In the genomic region with DNA sequence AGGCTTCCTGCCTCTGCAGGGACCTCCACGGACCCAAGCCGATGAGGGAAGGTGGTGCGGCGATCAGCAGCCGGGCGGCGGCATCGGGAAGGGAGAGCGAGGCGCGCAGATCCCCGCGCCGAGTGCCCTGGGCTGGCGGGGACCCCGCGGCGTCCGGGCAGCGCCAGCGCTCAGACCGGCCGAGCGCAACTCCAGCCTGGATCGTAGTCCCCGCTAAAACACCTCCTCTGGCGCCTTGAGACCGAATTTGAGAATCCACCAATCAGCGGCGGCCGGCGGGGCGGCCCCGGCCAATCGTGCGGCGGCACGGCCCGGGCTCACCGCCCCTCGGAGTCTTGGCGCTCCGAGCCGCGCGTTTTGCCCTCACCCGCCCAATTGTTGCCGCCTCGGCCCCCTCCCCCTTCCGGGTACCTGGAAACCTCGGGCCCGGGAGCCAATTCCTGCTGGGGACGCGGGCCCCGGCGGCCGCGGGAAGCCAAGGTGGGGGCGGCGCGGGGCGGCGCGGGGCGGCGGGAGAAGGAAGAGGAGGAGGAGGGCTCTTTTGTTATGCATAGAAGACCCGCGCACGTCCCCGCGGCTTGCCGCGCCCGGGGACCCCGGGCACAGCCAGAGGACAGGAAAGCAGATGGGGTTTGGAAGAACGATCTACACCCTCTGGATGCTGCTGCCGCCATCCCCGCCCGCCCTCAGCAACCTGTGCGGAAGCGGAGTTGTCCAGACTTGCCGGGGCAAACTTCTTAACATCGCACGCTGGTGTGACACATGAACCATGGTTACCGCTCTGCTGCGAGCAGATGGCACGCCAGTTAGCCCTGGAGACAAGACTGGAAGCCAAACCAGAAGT, we compare ENCODE assay signal across 1 cellular context.
TF ChIP-seq lines count a peak whose summit lies in the region.

A gene with protein sequence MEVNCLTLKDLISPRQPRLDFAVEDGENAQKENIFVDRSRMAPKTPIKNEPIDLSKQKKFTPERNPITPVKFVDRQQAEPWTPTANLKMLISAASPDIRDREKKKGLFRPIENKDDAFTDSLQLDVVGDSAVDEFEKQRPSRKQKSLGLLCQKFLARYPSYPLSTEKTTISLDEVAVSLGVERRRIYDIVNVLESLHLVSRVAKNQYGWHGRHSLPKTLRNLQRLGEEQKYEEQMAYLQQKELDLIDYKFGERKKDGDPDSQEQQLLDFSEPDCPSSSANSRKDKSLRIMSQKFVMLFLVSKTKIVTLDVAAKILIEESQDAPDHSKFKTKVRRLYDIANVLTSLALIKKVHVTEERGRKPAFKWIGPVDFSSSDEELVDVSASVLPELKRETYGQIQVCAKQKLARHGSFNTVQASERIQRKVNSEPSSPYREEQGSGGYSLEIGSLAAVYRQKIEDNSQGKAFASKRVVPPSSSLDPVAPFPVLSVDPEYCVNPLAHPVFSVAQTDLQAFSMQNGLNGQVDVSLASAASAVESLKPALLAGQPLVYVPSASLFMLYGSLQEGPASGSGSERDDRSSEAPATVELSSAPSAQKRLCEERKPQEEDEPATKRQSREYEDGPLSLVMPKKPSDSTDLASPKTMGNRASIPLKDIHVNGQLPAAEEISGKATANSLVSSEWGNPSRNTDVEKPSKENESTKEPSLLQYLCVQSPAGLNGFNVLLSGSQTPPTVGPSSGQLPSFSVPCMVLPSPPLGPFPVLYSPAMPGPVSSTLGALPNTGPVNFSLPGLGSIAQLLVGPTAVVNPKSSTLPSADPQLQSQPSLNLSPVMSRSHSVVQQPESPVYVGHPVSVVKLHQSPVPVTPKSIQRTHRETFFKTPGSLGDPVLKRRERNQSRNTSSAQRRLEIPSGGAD (minus strand): TSS at position 209 of the 844 bp plus-strand sequence. CDS start 934 bp downstream, outside the sequence.

TF ChIP-seq in HepG2, 621 proteins besides CTCF, POLR2A, EP300 and RAD21 (continued from another document and continues in another):
- TF ChIP-seq, protein P1, sequence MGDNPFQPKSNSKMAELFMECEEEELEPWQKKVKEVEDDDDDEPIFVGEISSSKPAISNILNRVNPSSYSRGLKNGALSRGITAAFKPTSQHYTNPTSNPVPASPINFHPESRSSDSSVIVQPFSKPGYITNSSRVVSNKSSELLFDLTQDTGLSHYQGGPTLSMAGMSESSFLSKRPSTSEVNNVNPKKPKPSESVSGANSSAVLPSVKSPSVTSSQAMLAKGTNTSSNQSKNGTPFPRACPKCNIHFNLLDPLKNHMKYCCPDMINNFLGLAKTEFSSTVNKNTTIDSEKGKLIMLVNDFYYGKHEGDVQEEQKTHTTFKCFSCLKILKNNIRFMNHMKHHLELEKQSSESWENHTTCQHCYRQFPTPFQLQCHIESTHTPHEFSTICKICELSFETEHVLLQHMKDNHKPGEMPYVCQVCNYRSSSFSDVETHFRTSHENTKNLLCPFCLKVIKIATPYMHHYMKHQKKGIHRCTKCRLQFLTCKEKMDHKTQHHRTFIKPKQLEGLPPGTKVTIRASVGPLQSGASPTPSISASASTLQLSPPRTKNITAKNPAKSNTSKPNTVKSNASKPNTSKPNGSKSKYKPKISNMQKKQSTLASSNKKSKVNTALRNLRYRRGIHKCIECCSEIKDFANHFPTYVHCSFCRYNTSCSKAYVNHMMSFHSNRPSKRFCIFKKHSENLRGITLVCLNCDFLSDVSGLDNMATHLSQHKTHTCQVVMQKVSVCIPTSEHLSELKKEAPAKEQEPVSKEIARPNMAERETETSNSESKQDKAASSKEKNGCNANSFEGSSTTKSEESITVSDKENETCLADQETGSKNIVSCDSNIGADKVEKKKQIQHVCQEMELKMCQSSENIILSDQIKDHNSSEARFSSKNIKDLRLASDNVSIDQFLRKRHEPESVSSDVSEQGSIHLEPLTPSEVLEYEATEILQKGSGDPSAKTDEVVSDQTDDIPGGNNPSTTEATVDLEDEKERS (CRISPR knock-in tag; IDR thresholded peaks at IDR 0.05) = no peak
- TF ChIP-seq, protein P2, sequence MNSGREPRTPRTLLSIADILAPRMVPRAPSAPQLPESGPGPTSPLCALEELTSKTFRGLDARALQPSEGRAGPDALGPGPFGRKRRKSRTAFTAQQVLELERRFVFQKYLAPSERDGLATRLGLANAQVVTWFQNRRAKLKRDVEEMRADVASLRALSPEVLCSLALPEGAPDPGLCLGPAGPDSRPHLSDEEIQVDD (CRISPR knock-in tag; IDR thresholded peaks at IDR 0.05; ENCODE audit: borderline replicate concordance) = no peak
- TF ChIP-seq ZNF616 (CRISPR knock-in tag; IDR thresholded peaks at IDR 0.05; ENCODE audit: low read depth) = peak; percentile 10; the same call in 1 of the 2 replicates
- TF ChIP-seq KMT2A (CRISPR knock-in tag; IDR thresholded peaks at IDR 0.05) = peak; percentile 74; the same call in 1 of the 2 replicates
- TF ChIP-seq DR1 (CRISPR knock-in tag; IDR thresholded peaks at IDR 0.05) = no peak
- TF ChIP-seq TSC22D2 (CRISPR knock-in tag; IDR thresholded peaks at IDR 0.05; ENCODE audit: borderline replicate concordance) = no peak
- no peak for TF ChIP-seq ZFP1 (CRISPR knock-in tag; IDR thresholded peaks at IDR 0.05)
- TF ChIP-seq ZNF121 (CRISPR knock-in tag; IDR thresholded peaks at IDR 0.05) = no peak
- TF ChIP-seq, protein P3, sequence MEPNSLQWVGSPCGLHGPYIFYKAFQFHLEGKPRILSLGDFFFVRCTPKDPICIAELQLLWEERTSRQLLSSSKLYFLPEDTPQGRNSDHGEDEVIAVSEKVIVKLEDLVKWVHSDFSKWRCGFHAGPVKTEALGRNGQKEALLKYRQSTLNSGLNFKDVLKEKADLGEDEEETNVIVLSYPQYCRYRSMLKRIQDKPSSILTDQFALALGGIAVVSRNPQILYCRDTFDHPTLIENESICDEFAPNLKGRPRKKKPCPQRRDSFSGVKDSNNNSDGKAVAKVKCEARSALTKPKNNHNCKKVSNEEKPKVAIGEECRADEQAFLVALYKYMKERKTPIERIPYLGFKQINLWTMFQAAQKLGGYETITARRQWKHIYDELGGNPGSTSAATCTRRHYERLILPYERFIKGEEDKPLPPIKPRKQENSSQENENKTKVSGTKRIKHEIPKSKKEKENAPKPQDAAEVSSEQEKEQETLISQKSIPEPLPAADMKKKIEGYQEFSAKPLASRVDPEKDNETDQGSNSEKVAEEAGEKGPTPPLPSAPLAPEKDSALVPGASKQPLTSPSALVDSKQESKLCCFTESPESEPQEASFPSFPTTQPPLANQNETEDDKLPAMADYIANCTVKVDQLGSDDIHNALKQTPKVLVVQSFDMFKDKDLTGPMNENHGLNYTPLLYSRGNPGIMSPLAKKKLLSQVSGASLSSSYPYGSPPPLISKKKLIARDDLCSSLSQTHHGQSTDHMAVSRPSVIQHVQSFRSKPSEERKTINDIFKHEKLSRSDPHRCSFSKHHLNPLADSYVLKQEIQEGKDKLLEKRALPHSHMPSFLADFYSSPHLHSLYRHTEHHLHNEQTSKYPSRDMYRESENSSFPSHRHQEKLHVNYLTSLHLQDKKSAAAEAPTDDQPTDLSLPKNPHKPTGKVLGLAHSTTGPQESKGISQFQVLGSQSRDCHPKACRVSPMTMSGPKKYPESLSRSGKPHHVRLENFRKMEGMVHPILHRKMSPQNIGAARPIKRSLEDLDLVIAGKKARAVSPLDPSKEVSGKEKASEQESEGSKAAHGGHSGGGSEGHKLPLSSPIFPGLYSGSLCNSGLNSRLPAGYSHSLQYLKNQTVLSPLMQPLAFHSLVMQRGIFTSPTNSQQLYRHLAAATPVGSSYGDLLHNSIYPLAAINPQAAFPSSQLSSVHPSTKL (CRISPR knock-in tag; IDR thresholded peaks at IDR 0.05) = peak; percentile 5; the same call in 1 of the 2 replicates
- no peak for TF ChIP-seq NR1H2 (CRISPR knock-in tag; IDR thresholded peaks at IDR 0.05; ENCODE audit: borderline replicate concordance, low read depth)
- no peak; the same call in 1 of the 2 replicates for TF ChIP-seq KAT7 (CRISPR knock-in tag; IDR thresholded peaks at IDR 0.05; ENCODE audit: borderline replicate concordance)
- TF ChIP-seq GATAD2A (CRISPR knock-in tag; IDR thresholded peaks at IDR 0.05) = no peak
- TF ChIP-seq TMF1 (CRISPR knock-in tag; IDR thresholded peaks at IDR 0.05; ENCODE audit: low read depth) = peak; percentile 45; the same call in 1 of the 2 replicates
- TF ChIP-seq, protein P4, sequence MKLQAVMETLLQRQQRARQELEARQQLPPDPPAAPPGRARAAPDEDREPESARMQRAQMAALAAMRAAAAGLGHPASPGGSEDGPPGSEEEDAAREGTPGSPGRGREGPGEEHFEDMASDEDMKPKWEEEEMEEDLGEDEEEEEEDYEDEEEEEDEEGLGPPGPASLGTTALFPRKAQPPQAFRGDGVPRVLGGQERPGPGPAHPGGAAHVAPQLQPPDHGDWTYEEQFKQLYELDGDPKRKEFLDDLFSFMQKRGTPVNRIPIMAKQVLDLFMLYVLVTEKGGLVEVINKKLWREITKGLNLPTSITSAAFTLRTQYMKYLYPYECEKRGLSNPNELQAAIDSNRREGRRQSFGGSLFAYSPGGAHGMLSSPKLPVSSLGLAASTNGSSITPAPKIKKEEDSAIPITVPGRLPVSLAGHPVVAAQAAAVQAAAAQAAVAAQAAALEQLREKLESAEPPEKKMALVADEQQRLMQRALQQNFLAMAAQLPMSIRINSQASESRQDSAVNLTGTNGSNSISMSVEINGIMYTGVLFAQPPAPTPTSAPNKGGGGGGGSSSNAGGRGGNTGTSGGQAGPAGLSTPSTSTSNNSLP (IDR thresholded peaks at IDR 0.05; ENCODE audit: low read depth, low read length) = no peak
- TF ChIP-seq RXRB (CRISPR knock-in tag; IDR thresholded peaks at IDR 0.05; ENCODE audit: borderline replicate concordance) = no peak
- TF ChIP-seq, protein P5, sequence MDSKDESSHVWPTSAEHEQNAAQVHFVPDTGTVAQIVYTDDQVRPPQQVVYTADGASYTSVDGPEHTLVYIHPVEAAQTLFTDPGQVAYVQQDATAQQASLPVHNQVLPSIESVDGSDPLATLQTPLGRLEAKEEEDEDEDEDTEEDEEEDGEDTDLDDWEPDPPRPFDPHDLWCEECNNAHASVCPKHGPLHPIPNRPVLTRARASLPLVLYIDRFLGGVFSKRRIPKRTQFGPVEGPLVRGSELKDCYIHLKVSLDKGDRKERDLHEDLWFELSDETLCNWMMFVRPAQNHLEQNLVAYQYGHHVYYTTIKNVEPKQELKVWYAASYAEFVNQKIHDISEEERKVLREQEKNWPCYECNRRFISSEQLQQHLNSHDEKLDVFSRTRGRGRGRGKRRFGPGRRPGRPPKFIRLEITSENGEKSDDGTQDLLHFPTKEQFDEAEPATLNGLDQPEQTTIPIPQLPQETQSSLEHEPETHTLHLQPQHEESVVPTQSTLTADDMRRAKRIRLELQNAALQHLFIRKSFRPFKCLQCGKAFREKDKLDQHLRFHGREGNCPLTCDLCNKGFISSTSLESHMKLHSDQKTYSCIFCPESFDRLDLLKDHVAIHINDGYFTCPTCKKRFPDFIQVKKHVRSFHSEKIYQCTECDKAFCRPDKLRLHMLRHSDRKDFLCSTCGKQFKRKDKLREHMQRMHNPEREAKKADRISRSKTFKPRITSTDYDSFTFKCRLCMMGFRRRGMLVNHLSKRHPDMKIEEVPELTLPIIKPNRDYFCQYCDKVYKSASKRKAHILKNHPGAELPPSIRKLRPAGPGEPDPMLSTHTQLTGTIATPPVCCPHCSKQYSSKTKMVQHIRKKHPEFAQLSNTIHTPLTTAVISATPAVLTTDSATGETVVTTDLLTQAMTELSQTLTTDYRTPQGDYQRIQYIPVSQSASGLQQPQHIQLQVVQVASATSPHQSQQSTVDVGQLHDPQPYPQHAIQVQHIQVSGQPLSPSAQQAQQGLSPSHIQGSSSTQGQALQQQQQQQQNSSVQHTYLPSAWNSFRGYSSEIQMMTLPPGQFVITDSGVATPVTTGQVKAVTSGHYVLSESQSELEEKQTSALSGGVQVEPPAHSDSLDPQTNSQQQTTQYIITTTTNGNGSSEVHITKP (CRISPR knock-in tag; IDR thresholded peaks at IDR 0.05; ENCODE audit: low read depth) = no peak
- no peak for TF ChIP-seq CREM (IDR thresholded peaks at IDR 0.05)
- no peak for TF ChIP-seq CREM (CRISPR knock-in tag; IDR thresholded peaks at IDR 0.05)
- no peak for TF ChIP-seq ARNTL (CRISPR knock-in tag; IDR thresholded peaks at IDR 0.05)
- TF ChIP-seq, protein P6, sequence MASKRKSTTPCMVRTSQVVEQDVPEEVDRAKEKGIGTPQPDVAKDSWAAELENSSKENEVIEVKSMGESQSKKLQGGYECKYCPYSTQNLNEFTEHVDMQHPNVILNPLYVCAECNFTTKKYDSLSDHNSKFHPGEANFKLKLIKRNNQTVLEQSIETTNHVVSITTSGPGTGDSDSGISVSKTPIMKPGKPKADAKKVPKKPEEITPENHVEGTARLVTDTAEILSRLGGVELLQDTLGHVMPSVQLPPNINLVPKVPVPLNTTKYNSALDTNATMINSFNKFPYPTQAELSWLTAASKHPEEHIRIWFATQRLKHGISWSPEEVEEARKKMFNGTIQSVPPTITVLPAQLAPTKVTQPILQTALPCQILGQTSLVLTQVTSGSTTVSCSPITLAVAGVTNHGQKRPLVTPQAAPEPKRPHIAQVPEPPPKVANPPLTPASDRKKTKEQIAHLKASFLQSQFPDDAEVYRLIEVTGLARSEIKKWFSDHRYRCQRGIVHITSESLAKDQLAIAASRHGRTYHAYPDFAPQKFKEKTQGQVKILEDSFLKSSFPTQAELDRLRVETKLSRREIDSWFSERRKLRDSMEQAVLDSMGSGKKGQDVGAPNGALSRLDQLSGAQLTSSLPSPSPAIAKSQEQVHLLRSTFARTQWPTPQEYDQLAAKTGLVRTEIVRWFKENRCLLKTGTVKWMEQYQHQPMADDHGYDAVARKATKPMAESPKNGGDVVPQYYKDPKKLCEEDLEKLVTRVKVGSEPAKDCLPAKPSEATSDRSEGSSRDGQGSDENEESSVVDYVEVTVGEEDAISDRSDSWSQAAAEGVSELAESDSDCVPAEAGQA (IDR thresholded peaks at IDR 0.05; ENCODE audit: low read depth) = no peak
- TF ChIP-seq, protein P6 (CRISPR knock-in tag; IDR thresholded peaks at IDR 0.05; ENCODE audit: borderline replicate concordance) = no peak
- no peak for TF ChIP-seq AGO2 (optimal IDR thresholded peaks at IDR 0.05; ENCODE audit: low read depth, low read length)
- no peak for TF ChIP-seq SCMH1 (CRISPR knock-in tag; IDR thresholded peaks at IDR 0.05; ENCODE audit: borderline replicate concordance)
- peak; percentile 55; the same call in 1 of the 2 replicates for TF ChIP-seq NRL (CRISPR knock-in tag; IDR thresholded peaks at IDR 0.05; ENCODE audit: borderline replicate concordance)
- no peak for TF ChIP-seq NR2F1 (CRISPR knock-in tag; IDR thresholded peaks at IDR 0.05)
- no peak for TF ChIP-seq NCOR1 (IDR thresholded peaks at IDR 0.05; ENCODE audit: borderline replicate concordance, low read length)
- TF ChIP-seq ZNF816 (CRISPR knock-in tag; IDR thresholded peaks at IDR 0.05; ENCODE audit: borderline replicate concordance) = no peak
- no peak for TF ChIP-seq ZNF720 (CRISPR knock-in tag; IDR thresholded peaks at IDR 0.05)
